ENCODE assay signal across 24 cellular contexts in genomic region chr20:37418591-37418990, GRCh38.
"Had no signal": no experiment of that assay in that cellular context is flagged by ENCODE, and none has a peak within 500 bp of the region (broad histone marks: within the 10 kb centered on the region; RNA-seq: fewer than 3 reads in every experiment).

No MANE protein-coding gene starts in this region.

- ATAC-seq: effector memory CD8-positive, alpha-beta T cell; foreskin keratinocyte; gastroesophageal sphincter; heart left ventricle; left cardiac atrium; naive thymus-derived CD4-positive, alpha-beta T cell; psoas muscle; right cardiac atrium; stimulated activated naive B cell treated with anti-CD40 and anti-IgM and Interleukin-4, amounts not matched to agents 10 μg/mL and 1 μg/mL and 100 μg/mL, for 72 hours had no signal

- H3K4me3 ChIP-seq: esophagus squamous epithelium, gastroesophageal sphincter, heart left ventricle, hepatocyte, left lung, ovary, psoas muscle, skin epidermis, thoracic aorta, tibial nerve, upper lobe of left lung had no signal

- H3K9me3 ChIP-seq: esophagus squamous epithelium, gastroesophageal sphincter, heart left ventricle, left lung, ovary, psoas muscle, thoracic aorta, tibial nerve, upper lobe of left lung had no signal

- DNase-seq: cortex of kidney; effector memory CD8-positive, alpha-beta T cell; erythroblast; esophagus squamous epithelium; foreskin keratinocyte; left cardiac atrium; mesendoderm; midbrain; naive thymus-derived CD4-positive, alpha-beta T cell; occipital lobe; ovary; psoas muscle; right cardiac atrium; stimulated activated CD4-positive, alpha-beta T cell treated with anti-CD3 and anti-CD28 coated beads, Interleukin-15, amount 100 ng/mL, for 24 hours; stimulated activated CD4-positive, alpha-beta T cell treated with anti-CD3 and anti-CD28 coated beads, Interleukin-2, amount 100 ng/mL, for 48 hours; stimulated activated naive B cell treated with anti-CD40 and anti-IgM and Interleukin-4, amounts not matched to agents 10 μg/mL and 1 μg/mL and 100 μg/mL, for 72 hours; upper lobe of left lung had no signal

- H3K4me1 ChIP-seq: foreskin keratinocyte, gastroesophageal sphincter, heart left ventricle, left lung, psoas muscle, upper lobe of left lung had no signal

- H3K27me3 ChIP-seq: ovary had no signal

- H3K36me3 ChIP-seq: esophagus squamous epithelium, gastroesophageal sphincter, heart left ventricle, left lung, ovary, thoracic aorta, tibial nerve, upper lobe of left lung had no signal

- H2AFZ ChIP-seq: hepatocyte had no signal

- H3K27ac ChIP-seq: esophagus squamous epithelium, foreskin keratinocyte, gastroesophageal sphincter, heart left ventricle, hepatocyte, left lung, ovary, psoas muscle, skin epidermis, thoracic aorta, tibial nerve, upper lobe of left lung had no signal

- H3K4me2 ChIP-seq: hepatocyte had no signal
